Comparison of ENCODE assay signal across 9 cellular contexts in the genomic region with DNA sequence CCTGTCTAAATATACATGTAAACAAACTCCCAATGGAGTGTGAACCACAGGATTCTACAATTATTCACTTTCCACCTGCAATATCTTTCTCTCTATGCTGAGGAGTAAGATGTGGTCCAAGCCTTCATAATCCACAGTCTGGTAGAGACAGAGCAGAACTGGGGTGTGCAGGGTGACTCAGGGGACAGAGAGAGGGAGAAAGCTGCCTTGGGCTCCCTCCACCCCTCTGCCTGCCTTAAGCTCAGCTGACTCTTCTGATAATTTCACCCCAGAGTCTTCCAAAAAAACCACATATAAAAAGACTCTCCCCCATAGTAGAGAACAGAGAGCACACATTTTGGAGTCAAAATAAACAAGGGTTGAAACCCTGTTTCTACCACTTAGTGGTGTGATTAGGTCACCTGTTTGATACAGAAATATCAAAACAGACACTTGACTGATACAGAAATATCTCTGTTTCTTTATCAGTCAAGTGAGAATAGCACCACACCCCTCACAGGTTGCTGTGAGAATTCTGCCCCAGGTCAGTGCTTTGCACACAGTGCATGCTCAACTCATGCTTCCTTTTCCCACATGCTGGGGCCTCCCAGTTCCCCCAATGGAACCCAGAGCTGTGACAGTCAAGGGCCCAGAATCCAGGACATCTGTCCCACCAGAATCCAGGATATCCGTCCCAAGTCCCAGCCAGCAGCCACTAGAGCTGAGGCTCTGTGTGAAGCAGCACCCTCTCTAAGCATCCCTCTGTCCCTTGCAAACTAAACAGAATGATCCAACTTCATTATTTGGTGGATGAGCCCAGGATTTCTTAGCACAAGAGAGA. TPM values are rescaled to one million over a fixed set of nuclear protein-coding genes. Genes with fewer than 3 reads are reported as not detected.
DNase-seq lines count a peak whose midpoint lies in the region; ATAC-seq and TF ChIP-seq lines count a peak whose summit lies in the region.
"Had no signal": no experiment of that assay in that cellular context is flagged by ENCODE, and none has a peak within 500 bp of the region (broad histone marks: within the 10 kb centered on the region; RNA-seq: fewer than 3 reads in every experiment).

No MANE protein-coding gene starts in this region.

- peak; percentile 32 for ATAC-seq in CD8-positive, alpha-beta T cell
- ATAC-seq in GM19463 (IDR thresholded peaks at IDR 0.05; ENCODE audit: unreplicated experiment) = peak; percentile 49
- no peak for ATAC-seq in left colon

- CTCF ChIA-PET in CD8-positive, alpha-beta T cell (lab: Charles Lee) = interaction anchor here (0.8 to 2.7 kb wide), 9 partner anchors 10 to 118 kb away, joined by 3 to 18 read pairs (median 4); no protein-coding TSS in a partner anchor

- peaks cover 52% of the 10 kb centered on the region for H3K4me1 ChIP-seq in CD8-positive, alpha-beta T cell (ENCODE audit: insufficient read depth, low read length)
- H3K4me1 ChIP-seq in esophagus muscularis mucosa = peaks cover 0 to 6% (median 0%) of the 10 kb centered on the region in 4 donors

- intact Hi-C loops in CD8-positive, alpha-beta T cell (cut with DNase I, micrococcal nuclease) = loop anchor here (2.0 to 10.0 kb wide), 3 partner anchors 45 to 127 kb away; a partner anchor contains a TSS
- intact Hi-C loops in esophagus muscularis mucosa (cut with DNase I) = no loop called here
- intact Hi-C loops in left colon (cut with DNase I, micrococcal nuclease) = no loop called here

- TF ChIP-seq POLR2A in NB4 (IDR thresholded peaks at IDR 0.05; ENCODE audit: extremely low read depth, insufficient read length) = no peak
- no peak for TF ChIP-seq POLR2A in esophagus muscularis mucosa (IDR thresholded peaks at IDR 0.05; ENCODE audit: low read depth)

- peak overlapping the region; percentile 66 for H3K4me3 Mint-ChIP-seq in CD8-positive, alpha-beta T cell

- 80% methylated on average over 1 of the region's 1 CpG for WGBS in esophagus muscularis mucosa

- H3K4me1 Mint-ChIP-seq in CD8-positive, alpha-beta T cell (ENCODE audit: low read depth) = peaks cover 77% of the 10 kb centered on the region

- no peaks in the 10 kb centered on the region for H3K27me3 Mint-ChIP-seq in CD8-positive, alpha-beta T cell (ENCODE audit: low read depth)

- H3K27ac Mint-ChIP-seq in CD8-positive, alpha-beta T cell = peak overlapping the region; percentile 93

- DNase-seq in CD8-positive, alpha-beta T cell = peak in 2 of 7 experiments; percentile 25 to 48
- DNase-seq in NB4 (ENCODE audit: low read depth) (peak; percentile 53), esophagus muscularis mucosa (ENCODE audit: extremely low spot score) (peak; percentile 89), hepatic stellate cell (ENCODE audit: low spot score) (no peak), mucosa of gallbladder (ENCODE audit: low spot score) (no peak), AG08395 (ENCODE audit: low spot score) (no peak), left colon (no peak)

- POLR2A ChIA-PET in CD8-positive, alpha-beta T cell (lab: Charles Lee) = interaction anchor here (1.0 kb wide), 1 partner anchor 18 kb away, joined by 5 read pairs; no protein-coding TSS in a partner anchor

- no peaks in the 10 kb centered on the region for H3K9me3 ChIP-seq in CD8-positive, alpha-beta T cell (ENCODE audit: low read length)
- no peaks in the 10 kb centered on the region for H3K9me3 ChIP-seq in esophagus muscularis mucosa

- no peak for TF ChIP-seq EP300 in esophagus muscularis mucosa (IDR thresholded peaks at IDR 0.05)

- H3K27me3 ChIP-seq in CD8-positive, alpha-beta T cell (ENCODE audit: insufficient read depth, low read length) = no peaks in the 10 kb centered on the region
- H3K27me3 ChIP-seq in esophagus muscularis mucosa = peaks cover 0 to 18% (median 0%) of the 10 kb centered on the region in 4 donors

- H3K36me3 ChIP-seq in CD8-positive, alpha-beta T cell (ENCODE audit: insufficient read depth, low read length) = no peaks in the 10 kb centered on the region
- H3K36me3 ChIP-seq in esophagus muscularis mucosa = no peaks in the 10 kb centered on the region

- no peak for TF ChIP-seq CTCF in CD8-positive, alpha-beta T cell (IDR thresholded peaks at IDR 0.05)
- no peak for TF ChIP-seq CTCF in NB4 (IDR thresholded peaks at IDR 0.05; ENCODE audit: low read depth, low read length)
- no peak for TF ChIP-seq CTCF in esophagus muscularis mucosa (IDR thresholded peaks at IDR 0.05)

- peaks cover 4% of the 10 kb centered on the region for H3K36me3 Mint-ChIP-seq in CD8-positive, alpha-beta T cell

- H3K9me3 Mint-ChIP-seq in CD8-positive, alpha-beta T cell = no peaks in the 10 kb centered on the region

- H3K27ac ChIP-seq in CD8-positive, alpha-beta T cell (ENCODE audit: low read depth, low read length) = peak overlapping the region; percentile 78
- H3K27ac ChIP-seq in esophagus muscularis mucosa (replicated peaks in 1 of 4) = no peak overlapping the region

- peak overlapping the region; percentile 2 for H3K4me3 ChIP-seq in CD8-positive, alpha-beta T cell (ENCODE audit: low read depth, low read length)
- peak overlapping the region; percentile 33 for H3K4me3 ChIP-seq in NB4 (ENCODE audit: low read depth, low read length)
- H3K4me3 ChIP-seq in esophagus muscularis mucosa = no peak overlapping the region

RNA-seq across cellular contexts. Expression of a gene that starts 1.3 kb away (rescaled TPM):
- under 1 TPM; 0.36 to 0.46 TPM for total RNA-seq in CD8-positive, alpha-beta T cell
- total RNA-seq in esophagus muscularis mucosa (under 1 TPM in 1 of 4 donors, not detected in 3; 0.66 TPM), mucosa of gallbladder (not detected), left colon (under 1 TPM in 1 of 2 donors, not detected in 1; 0.17 TPM)
- total RNA-seq: LHCN-M2 had no signal

RNA-seq across cellular contexts. Expression of a gene that starts 28.5 kb away (rescaled TPM):
- not detected for total RNA-seq in CD8-positive, alpha-beta T cell
- not detected for total RNA-seq in esophagus muscularis mucosa
- total RNA-seq in mucosa of gallbladder = not detected
- not detected for total RNA-seq in left colon
- total RNA-seq: LHCN-M2 had no signal

RNA-seq across cellular contexts. Expression of a gene that starts 36.7 kb away (rescaled TPM):
- not detected for total RNA-seq in CD8-positive, alpha-beta T cell
- total RNA-seq in esophagus muscularis mucosa = 1 to 10 TPM; 1.6 to 1.8 (median 1.6) TPM
- 26.7 TPM for total RNA-seq in mucosa of gallbladder
- total RNA-seq in left colon = 1 to 10 TPM in 1 of 2 donors, under 1 TPM in 1; 0.27 to 2.9 TPM
- total RNA-seq: LHCN-M2 had no signal

RNA-seq across cellular contexts. Expression of a gene that starts 45.5 kb away (rescaled TPM):
- not detected for total RNA-seq in CD8-positive, alpha-beta T cell
- under 1 TPM in 1 of 4 donors, not detected in 3; 0.32 TPM for total RNA-seq in esophagus muscularis mucosa
- total RNA-seq in mucosa of gallbladder = 1.1 TPM
- total RNA-seq in left colon = not detected
- total RNA-seq: LHCN-M2 had no signal

Comparison
In these comparisons a context has a peak if more than half of its experiments do, and no peak if none do; other contexts are left out.
1. DNase-seq: peak in NB4 (single experiment) and esophagus muscularis mucosa (single experiment); none in hepatic stellate cell (single experiment), mucosa of gallbladder (single experiment), AG08395 (single experiment) and left colon (0 of 2).
2. H3K4me3 ChIP-seq: peak in CD8-positive, alpha-beta T cell (single experiment) and NB4 (single experiment); none in esophagus muscularis mucosa (0 of 4).
3. intact Hi-C loops: an anchor here in CD8-positive, alpha-beta T cell (2.0 to 10.0 kb wide); none called in esophagus muscularis mucosa and left colon.